In genomic region chr11:61701298-61701993, GRCh38 we compare ENCODE assay signal across 8 cellular contexts. TPM values are rescaled to one million over a fixed set of nuclear protein-coding genes. Genes with fewer than 3 reads are reported as not detected.
DNase-seq lines count a peak whose midpoint lies in the region; ATAC-seq and TF ChIP-seq lines count a peak whose summit lies in the region.

No MANE protein-coding gene starts in this region.

- H3K4me1 ChIP-seq in Loucy (ENCODE audit: insufficient read depth, low read length, poor library complexity, severe bottlenecking) (peaks cover 26% of the 10 kb centered on the region), tibial artery (peaks cover 0 to 48% (median 21%) of the 10 kb centered on the region in 4 donors)
- H3K4me1 ChIP-seq in CD8-positive, alpha-beta T cell (ENCODE audit: insufficient read depth, low read length), result peaks cover 22% of the 10 kb centered on the region

- H3F3A ChIP-seq in Loucy (ENCODE audit: low read depth), result no peaks in the 10 kb centered on the region

- H3K79me2 ChIP-seq in Loucy (ENCODE audit: insufficient read depth, low read length), result no peaks in the 10 kb centered on the region

- POLR2A ChIA-PET in CD8-positive, alpha-beta T cell (lab: Charles Lee), result no interaction called here

- H3K36me3 Mint-ChIP-seq in CD8-positive, alpha-beta T cell, result no peaks in the 10 kb centered on the region

- H3K4me1 Mint-ChIP-seq in CD8-positive, alpha-beta T cell (ENCODE audit: low read depth), result peaks cover 17% of the 10 kb centered on the region

- H3K9ac ChIP-seq in Loucy (ENCODE audit: low read depth, low read length, poor library complexity, severe bottlenecking), result no peak overlapping the region

- no peaks in the 10 kb centered on the region for H3K27me3 ChIP-seq in Loucy (ENCODE audit: insufficient read depth, low read length, poor library complexity, severe bottlenecking)
- no peaks in the 10 kb centered on the region for H3K27me3 ChIP-seq in tibial artery
- no peaks in the 10 kb centered on the region for H3K27me3 ChIP-seq in CD8-positive, alpha-beta T cell (ENCODE audit: insufficient read depth, low read length)

- no peak overlapping the region for H2AFZ ChIP-seq in Loucy (ENCODE audit: low read length)

- peak; percentile 55 for TF ChIP-seq CTCF in Loucy (conservative IDR thresholded peaks at IDR 0.05; ENCODE audit: low read length)
- no peak for TF ChIP-seq CTCF in tibial artery (IDR thresholded peaks at IDR 0.05)
- TF ChIP-seq CTCF in CD8-positive, alpha-beta T cell (IDR thresholded peaks at IDR 0.05), result no peak

- H3K36me3 ChIP-seq in Loucy (ENCODE audit: insufficient read depth, low read length) (no peaks in the 10 kb centered on the region), tibial artery (no peaks in the 10 kb centered on the region)
- H3K36me3 ChIP-seq in CD8-positive, alpha-beta T cell (ENCODE audit: insufficient read depth, low read length), result no peaks in the 10 kb centered on the region

- no peak overlapping the region for H3K27ac Mint-ChIP-seq in CD8-positive, alpha-beta T cell

- no peaks in the 10 kb centered on the region for H3K9me2 ChIP-seq in Loucy (replicated peaks; ENCODE audit: low read depth, low read length)

- no peak overlapping the region for H3K4me3 Mint-ChIP-seq in CD8-positive, alpha-beta T cell

- H3K9me3 ChIP-seq in Loucy (ENCODE audit: insufficient read depth, low read depth, low read length) (no peaks in the 10 kb centered on the region), tibial artery (no peaks in the 10 kb centered on the region)
- no peaks in the 10 kb centered on the region for H3K9me3 ChIP-seq in CD8-positive, alpha-beta T cell (ENCODE audit: low read length)

- H3K4me3 ChIP-seq in Loucy (ENCODE audit: low read length, poor library complexity, severe bottlenecking), result no peak overlapping the region
- no peak overlapping the region for H3K4me3 ChIP-seq in tibial artery
- H3K4me3 ChIP-seq in CD8-positive, alpha-beta T cell (ENCODE audit: low read depth, low read length), result no peak overlapping the region

- DNase-seq in COR-L47 (lab: John Stamatoyannopoulos, UW) (peak; percentile 77), UCSD-AML1 (lab: John Stamatoyannopoulos, UW; ENCODE audit: unreplicated experiment) (peak; percentile 61), left colon (peak; percentile 59 to 62), tibial artery (no peak), AG20443 (ENCODE audit: low spot score) (no peak), T-helper 2 cell (no peak)
- no peak for DNase-seq in CD8-positive, alpha-beta T cell

- no peaks in the 10 kb centered on the region for H3K9me3 Mint-ChIP-seq in CD8-positive, alpha-beta T cell

- H3K27ac ChIP-seq in tibial artery, result no peak overlapping the region
- H3K27ac ChIP-seq in CD8-positive, alpha-beta T cell (ENCODE audit: low read depth, low read length), result no peak overlapping the region

- peak; percentile 21 for ATAC-seq in left colon
- ATAC-seq in CD8-positive, alpha-beta T cell, result no peak

- CTCF ChIA-PET in CD8-positive, alpha-beta T cell (lab: Charles Lee), result interaction anchor here (1.2 kb wide), 1 partner anchor 32 kb away, joined by 4 read pairs; no protein-coding TSS in a partner anchor

- H3K4me2 ChIP-seq in Loucy (ENCODE audit: low read depth, low read length, poor library complexity, severe bottlenecking), result no peak overlapping the region

- intact Hi-C loops in left colon (cut with DNase I, micrococcal nuclease), result no loop called here
- intact Hi-C loops in tibial artery (cut with DNase I; ENCODE audit: low total_unique reads), result no loop called here
- intact Hi-C loops in CD8-positive, alpha-beta T cell (cut with DNase I, micrococcal nuclease), result no loop called here

- no peaks in the 10 kb centered on the region for H4K20me1 ChIP-seq in Loucy (ENCODE audit: insufficient read depth, low read length, poor library complexity, severe bottlenecking)

- no peaks in the 10 kb centered on the region for H3K27me3 Mint-ChIP-seq in CD8-positive, alpha-beta T cell (ENCODE audit: low read depth)

RNA-seq across cellular contexts. Expression of gene DAGLA, which starts 21.3 kb away (rescaled TPM):
- total RNA-seq in left colon, result 10 to 100 TPM; 10.7 to 12.2 TPM
- total RNA-seq in CD8-positive, alpha-beta T cell, result under 1 TPM; 0.06 to 0.08 TPM

RNA-seq across cellular contexts. Expression of gene MYRF, which starts 51.0 kb away (rescaled TPM):
- total RNA-seq in left colon, result 10 to 100 TPM in 1 of 2 donors, 1 to 10 TPM in 1; 4.6 to 15.6 TPM
- under 1 TPM; 0.62 to 0.67 TPM for total RNA-seq in CD8-positive, alpha-beta T cell

Comparison
In these comparisons a context has a peak if more than half of its experiments do, and no peak if none do; other contexts are left out.
1. DNase-seq: peak in COR-L47 (single experiment), UCSD-AML1 (single experiment) and left colon (2 of 2); none in tibial artery (0 of 2), CD8-positive, alpha-beta T cell (0 of 7), AG20443 (single experiment) and T-helper 2 cell (0 of 5).
2. RNA of gene DAGLA, which starts 21.3 kb away (total RNA-seq): 10.7 to 12.2 TPM in left colon; 0.06 to 0.08 TPM in CD8-positive, alpha-beta T cell; every median in the first group is over 10 times any median in the second.